Comparison of ENCODE assay signal across 15 cellular contexts in genomic region chr2:285506-285905, GRCh38. TPM values are rescaled to one million over a fixed set of nuclear protein-coding genes. Genes with fewer than 3 reads are reported as not detected.
A peak's percentile ranks its signal among the peaks of the same experiment; 100 is the strongest.
DNase-seq lines count a peak whose midpoint lies in the region; ATAC-seq and TF ChIP-seq lines count a peak whose summit lies in the region.
"Had no signal": no experiment of that assay in that cellular context is flagged by ENCODE, and none has a peak within 500 bp of the region (broad histone marks: within the 10 kb centered on the region; RNA-seq: fewer than 3 reads in every experiment).

No MANE protein-coding gene starts in this region.

- H2AFZ ChIP-seq in mesenchymal stem cell (ENCODE audit: low read depth, low read length): no peak overlapping the region

- intact Hi-C loops in gastrocnemius medialis (cut with DNase I; ENCODE audit: low total_unique reads): no loop called here

- ATAC-seq in central memory CD8-positive, alpha-beta T cell (replicated peaks; ENCODE audit: extremely low read depth, poor library complexity, severe bottlenecking): no peak
- ATAC-seq in gastrocnemius medialis (no peak), HG03565 (IDR thresholded peaks at IDR 0.05; ENCODE audit: unreplicated experiment) (no peak), GM18868 (IDR thresholded peaks at IDR 0.05; ENCODE audit: unreplicated experiment) (no peak)
- ATAC-seq: activated CD8-positive, alpha-beta memory T cell treated with anti-CD3 and anti-CD28 coated beads, Interleukin-2, amount 10 ng/mL, durations not matched to agents 7 days and 5 days; lower lobe of right lung had no signal

- no peak overlapping the region for H4K8ac ChIP-seq in mesenchymal stem cell (ENCODE audit: low read length)

- no peak for TF ChIP-seq CTCF in AG09309 (IDR thresholded peaks at IDR 0.05; ENCODE audit: control insufficient read depth, insufficient read depth, low read depth, low read length, missing control alignments)
- TF ChIP-seq CTCF in gastrocnemius medialis (IDR thresholded peaks at IDR 0.05 in 4 of 5, conservative IDR thresholded peaks at IDR 0.05 in 1 of 5): no peak

- H2AK5ac ChIP-seq in mesenchymal stem cell (ENCODE audit: low read length, severe bottlenecking): no peak overlapping the region

- peaks cover 22% of the 10 kb centered on the region for H3K36me3 ChIP-seq in HUES48 (ENCODE audit: control insufficient read depth, insufficient read depth, low read length)
- peaks cover 18 to 25% of the 10 kb centered on the region in 2 experiments for H3K36me3 ChIP-seq in mesenchymal stem cell (ENCODE audit: control insufficient read depth in 1 of 2, insufficient read depth in 2 of 2, low read depth in 1 of 2, low read length in 2 of 2)
- H3K36me3 ChIP-seq in gastrocnemius medialis: peaks cover 0 to 12% of the 10 kb centered on the region in 2 donors
- H3K36me3 ChIP-seq: cardiac muscle cell had no signal

- H3K4ac ChIP-seq in mesenchymal stem cell (ENCODE audit: low read depth in 1 of 2, low read length in 2 of 2): no peak overlapping the region

- H3K27me3 ChIP-seq in HUES48 (ENCODE audit: control insufficient read depth, insufficient read depth, low read length): peaks cover 51% of the 10 kb centered on the region
- H3K27me3 ChIP-seq in mesenchymal stem cell (ENCODE audit: control insufficient read depth in 1 of 2, insufficient read depth in 1 of 2, low read length in 2 of 2): peaks cover 12 to 13% of the 10 kb centered on the region in 2 experiments
- H3K27me3 ChIP-seq in gastrocnemius medialis: peaks cover 16 to 35% (median 28%) of the 10 kb centered on the region in 3 donors

- no peak overlapping the region for H2BK12ac ChIP-seq in mesenchymal stem cell (ENCODE audit: low read length in 2 of 2)

- DNase-seq in AG09309 (ENCODE audit: low read depth) (peak; percentile 54), mesenchymal stem cell (peak; percentile 57), gastrocnemius medialis (no peak), NCI-H2107 treated with DMSO at 0.1 percent for 48 hours (lab: John Stamatoyannopoulos, UW; ENCODE audit: unreplicated experiment) (no peak)
- DNase-seq in central memory CD8-positive, alpha-beta T cell (ENCODE audit: low spot score in 2 of 2): no peak
- DNase-seq: activated CD8-positive, alpha-beta memory T cell treated with anti-CD3 and anti-CD28 coated beads, Interleukin-2, amount 10 ng/mL, durations not matched to agents 7 days and 5 days; esophagus squamous epithelium; lower lobe of right lung; NCI-H2227 treated with DMSO at 0.1 percent for 48 hours had no signal

- H3K4me3 ChIP-seq in AG09309 (ENCODE audit: control insufficient read depth, low read depth, low read length) (no peak overlapping the region), HUES48 (ENCODE audit: low read depth, low read length) (peak overlapping the region; percentile 42), mesenchymal stem cell (ENCODE audit: insufficient read depth in 1 of 2, low read depth in 1 of 2, low read length in 2 of 2) (peak overlapping the region in 1 of 2 experiments; percentile 5), gastrocnemius medialis (no peak overlapping the region)
- H3K4me3 ChIP-seq: cardiac muscle cell, esophagus squamous epithelium, lower lobe of right lung, tibial nerve had no signal

- no peak overlapping the region for H3K14ac ChIP-seq in mesenchymal stem cell (ENCODE audit: low read length in 2 of 2)

- H3K4me1 ChIP-seq in HUES48 (ENCODE audit: control insufficient read depth, insufficient read depth, low read length) (peaks cover 40% of the 10 kb centered on the region), mesenchymal stem cell (ENCODE audit: control insufficient read depth, insufficient read depth, low read depth, low read length) (peaks cover 33% of the 10 kb centered on the region), gastrocnemius medialis (peaks cover 5 to 12% of the 10 kb centered on the region in 2 donors)

- H3K4me3 Mint-ChIP-seq in central memory CD8-positive, alpha-beta T cell: peak overlapping the region; percentile 12
- H3K4me3 Mint-ChIP-seq: activated CD8-positive, alpha-beta memory T cell treated with anti-CD3 and anti-CD28 coated beads, Interleukin-2, amount 10 ng/mL, durations not matched to agents 7 days and 5 days had no signal

- 88% methylated on average over 1 of the region's 1 CpG for WGBS in mesenchymal stem cell

- H3K18ac ChIP-seq in mesenchymal stem cell (ENCODE audit: low read depth in 1 of 2, low read length in 2 of 2): no peak overlapping the region

- H2BK120ac ChIP-seq in mesenchymal stem cell (ENCODE audit: low read depth, low read length): no peak overlapping the region

- no peak overlapping the region for H2BK5ac ChIP-seq in mesenchymal stem cell (ENCODE audit: low read depth, low read length, poor library complexity, severe bottlenecking)

- no peaks in the 10 kb centered on the region for H3K9me3 ChIP-seq in HUES48 (ENCODE audit: control insufficient read depth, insufficient read depth, low read length)
- no peaks in the 10 kb centered on the region for H3K9me3 ChIP-seq in mesenchymal stem cell (ENCODE audit: control insufficient read depth, low read length)
- H3K9me3 ChIP-seq in gastrocnemius medialis: no peaks in the 10 kb centered on the region
- H3K9me3 ChIP-seq: esophagus squamous epithelium, lower lobe of right lung, tibial nerve had no signal

- H3K36me3 Mint-ChIP-seq in central memory CD8-positive, alpha-beta T cell (ENCODE audit: insufficient read depth): peaks cover 16% of the 10 kb centered on the region

- peaks cover 11% of the 10 kb centered on the region for H3K79me1 ChIP-seq in mesenchymal stem cell (replicated peaks; ENCODE audit: low read length, poor library complexity, severe bottlenecking)

- no peak overlapping the region for H3K23ac ChIP-seq in mesenchymal stem cell (ENCODE audit: low read length in 2 of 2)

- H4K91ac ChIP-seq in mesenchymal stem cell (ENCODE audit: low read length): no peak overlapping the region

- H3K9ac ChIP-seq in HUES48 (ENCODE audit: low read depth, low read length) (peak overlapping the region; percentile 35; the same call in 1 of the 2 replicates), mesenchymal stem cell (ENCODE audit: low read length) (peak overlapping the region; percentile 51)

- no peak overlapping the region for H3K27ac Mint-ChIP-seq in central memory CD8-positive, alpha-beta T cell (ENCODE audit: low read depth)
- H3K27ac Mint-ChIP-seq: activated CD8-positive, alpha-beta memory T cell treated with anti-CD3 and anti-CD28 coated beads, Interleukin-2, amount 10 ng/mL, durations not matched to agents 7 days and 5 days had no signal

- H3K9me3 Mint-ChIP-seq in central memory CD8-positive, alpha-beta T cell: no peaks in the 10 kb centered on the region

- H3K27ac ChIP-seq in HUES48 (ENCODE audit: low read depth, low read length) (peak overlapping the region; percentile 84), mesenchymal stem cell (ENCODE audit: low read length, poor library complexity, severe bottlenecking) (no peak overlapping the region), gastrocnemius medialis (no peak overlapping the region)
- H3K27ac ChIP-seq: cardiac muscle cell, esophagus squamous epithelium, lower lobe of right lung, RWPE1, tibial nerve had no signal

- in situ Hi-C loops in gastrocnemius medialis (cut with MboI; ENCODE audit: low sequenced_read_pairs in 4 of 4): no loop called here

- no peak overlapping the region for H3K4me2 ChIP-seq in mesenchymal stem cell (ENCODE audit: low read length, poor library complexity, severe bottlenecking)

- H3K27me3 Mint-ChIP-seq in central memory CD8-positive, alpha-beta T cell: peaks cover 19% of the 10 kb centered on the region

- H2BK15ac ChIP-seq in mesenchymal stem cell (ENCODE audit: low read depth, poor library complexity, severe bottlenecking): no peak overlapping the region

- H3K4me1 Mint-ChIP-seq in central memory CD8-positive, alpha-beta T cell: no peaks in the 10 kb centered on the region

- no peak for TF ChIP-seq POLR2A in gastrocnemius medialis (IDR thresholded peaks at IDR 0.05)

RNA-seq across cellular contexts. Expression of gene ALKAL2, which starts 2.4 kb away (rescaled TPM):
- polyA plus RNA-seq in mesenchymal stem cell (2013, experiment 1 of 2): 2.4 TPM
- polyA plus RNA-seq in mesenchymal stem cell (2013, experiment 2 of 2): 2.5 TPM
- total RNA-seq in gastrocnemius medialis: not detected
- total RNA-seq: activated CD8-positive, alpha-beta memory T cell treated with anti-CD3 and anti-CD28 coated beads, Interleukin-2, amount 10 ng/mL, durations not matched to agents 7 days and 5 days had no signal

RNA-seq across cellular contexts. Expression of gene ACP1, which starts 20.8 kb away (rescaled TPM):
- 111 TPM for polyA plus RNA-seq in mesenchymal stem cell (2013, experiment 1 of 2)
- polyA plus RNA-seq in mesenchymal stem cell (2013, experiment 2 of 2): 117 TPM
- total RNA-seq in gastrocnemius medialis: 10 to 100 TPM; 69.7 to 91.3 (median 81.9) TPM

RNA-seq across cellular contexts. Expression of gene SH3YL1, which starts 21.7 kb away (rescaled TPM):
- 23.9 TPM for polyA plus RNA-seq in mesenchymal stem cell (2013, experiment 1 of 2)
- 23.0 TPM for polyA plus RNA-seq in mesenchymal stem cell (2013, experiment 2 of 2)
- 10 to 100 TPM in 1 of 4 donors, 1 to 10 TPM in 3; 6.2 to 16.1 (median 8.5) TPM for total RNA-seq in gastrocnemius medialis

Comparison
In these comparisons a context has a peak if more than half of its experiments do, and no peak if none do; other contexts are left out.
1. DNase-seq: peak in AG09309 (single experiment) and mesenchymal stem cell (single experiment); none in central memory CD8-positive, alpha-beta T cell (0 of 2), gastrocnemius medialis (0 of 2) and NCI-H2107 treated with DMSO at 0.1 percent for 48 hours (single experiment).